7 cellular contexts compared by ENCODE assay signal in genomic region chr1:79592707-79593106, GRCh38.
"Had no signal": no experiment of that assay in that cellular context is flagged by ENCODE, and none has a peak within 500 bp of the region (broad histone marks: within the 10 kb centered on the region; RNA-seq: fewer than 3 reads in every experiment).

No MANE protein-coding gene starts in this region.

- H3K27ac ChIP-seq: HL-60 had no signal

- H3K27ac Mint-ChIP-seq: GM23338, IgD-negative memory B cell had no signal

- DNase-seq: H7, HCEC 1CT, KG1 had no signal

- H3K27me3 Mint-ChIP-seq: IgD-negative memory B cell had no signal

- H2AFZ ChIP-seq: GM23338 had no signal

- ATAC-seq: GM23338, K562 had no signal

- H3K4me2 ChIP-seq: GM23338 had no signal

- FAIRE-seq: K562 had no signal

- H3K9me3 Mint-ChIP-seq: IgD-negative memory B cell had no signal

- H3K4me3 ChIP-seq: GM23338, K562 had no signal

- H3K4me3 Mint-ChIP-seq: GM23338, IgD-negative memory B cell had no signal
